In the genomic region with DNA sequence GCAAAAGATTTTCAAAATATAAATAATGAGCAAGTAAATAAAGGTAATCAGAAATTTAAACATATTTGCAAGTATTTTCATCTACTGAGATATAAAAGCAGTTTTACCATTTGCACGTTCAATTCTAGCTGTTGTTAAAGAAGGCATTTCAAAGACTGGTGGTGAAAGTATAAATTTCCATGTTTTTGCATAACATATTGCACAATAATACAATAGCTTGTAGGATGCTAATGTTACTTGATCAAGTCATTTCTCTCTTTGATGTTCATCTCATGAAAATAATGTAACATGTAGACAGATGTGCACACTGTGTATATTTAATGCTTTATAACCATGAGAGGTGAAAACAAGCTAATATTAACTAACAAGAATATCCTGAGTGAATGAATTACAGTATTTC, we compare ENCODE assay signal across 28 cellular contexts.
"Had no signal": no experiment of that assay in that cellular context is flagged by ENCODE, and none has a peak within 500 bp of the region (broad histone marks: within the 10 kb centered on the region; RNA-seq: fewer than 3 reads in every experiment).

No MANE protein-coding gene starts in this region.

- H3K4me2 ChIP-seq: neural progenitor cell, smooth muscle cell had no signal

- H3K79me2 ChIP-seq: parathyroid adenoma had no signal

- H3K36me3 ChIP-seq: neural progenitor cell, ovary, spleen, suprapubic skin, tibial artery, transverse colon, upper lobe of right lung, uterus had no signal

- H2AFZ ChIP-seq: neural progenitor cell, parathyroid adenoma had no signal

- ATAC-seq: natural killer cell; psoas muscle; right cardiac atrium; sciatic nerve; stimulated activated memory B cell treated with anti-CD40 and anti-IgM and Interleukin-4, amounts not matched to agents 10 μg/mL and 1 μg/mL and 100 μg/mL, for 72 hours; stimulated activated naive CD8-positive, alpha-beta T cell treated with anti-CD3 and anti-CD28 coated beads, Interleukin-15, amount 100 ng/mL, for 72 hours; stimulated activated naive CD8-positive, alpha-beta T cell treated with anti-CD3 and anti-CD28 coated beads, Interleukin-15, Interleukin-2, amounts not matched to agents 100 U/mL and 50 U/mL, for 24 hours; upper lobe of right lung had no signal

- H3K4me1 ChIP-seq: neural progenitor cell, parathyroid adenoma, psoas muscle, spleen, testis, tibial artery, transverse colon, upper lobe of right lung, uterus had no signal

- H3K4me3 ChIP-seq: neural progenitor cell, ovary, psoas muscle, skin epidermis, smooth muscle cell, spleen, suprapubic skin, testis, tibial artery, transverse colon, upper lobe of right lung, uterus had no signal

- H3K27me3 ChIP-seq: neural progenitor cell, ovary, spleen, suprapubic skin, testis, tibial artery, transverse colon, upper lobe of right lung, uterus had no signal

- H3K9ac ChIP-seq: neural progenitor cell, parathyroid adenoma had no signal

- DNase-seq: natural killer cell; occipital lobe; ovary; posterior cingulate gyrus; psoas muscle; right cardiac atrium; spleen; stimulated activated CD4-positive, alpha-beta T cell treated with anti-CD3 and anti-CD28 coated beads, Interleukin-12 subunit alpha, Interleukin-12 subunit beta, amount 100 ng/mL, for 4 hours; stimulated activated CD4-positive, alpha-beta T cell treated with anti-CD3 and anti-CD28 coated beads, Interleukin-1b, Interleukin-23, amount 100 ng/mL, for 48 hours; stimulated activated CD4-positive, alpha-beta T cell treated with anti-CD3 and anti-CD28 coated beads, Interleukin-4, amount 100 ng/mL, for 1 hour; stimulated activated CD4-positive, alpha-beta T cell treated with anti-CD3 and anti-CD28 coated beads, Interleukin-4, amount 100 ng/mL, for 4 hours; stimulated activated CD8-positive, alpha-beta memory T cell treated with anti-CD3 and anti-CD28 coated beads, Interleukin-4, amount 100 ng/mL, for 48 hours; stimulated activated naive CD4-positive, alpha-beta T cell; stimulated activated naive CD8-positive, alpha-beta T cell treated with anti-CD3 and anti-CD28 coated beads, Interleukin-15, amount 100 ng/mL, for 72 hours; stimulated activated naive CD8-positive, alpha-beta T cell treated with anti-CD3 and anti-CD28 coated beads, Interleukin-15, Interleukin-2, amounts not matched to agents 100 U/mL and 50 U/mL, for 24 hours; substantia nigra; testis; tibial artery; transverse colon; upper lobe of right lung; uterus had no signal

- H3K27ac ChIP-seq: neural progenitor cell, ovary, parathyroid adenoma, psoas muscle, skin epidermis, spleen, suprapubic skin, testis, tibial artery, transverse colon, upper lobe of right lung, uterus had no signal

- H3K9me3 ChIP-seq: ovary, psoas muscle, suprapubic skin, testis, tibial artery, transverse colon, upper lobe of right lung, uterus had no signal
